In genomic region chr7:44491229-44491628, GRCh38 we compare ENCODE assay signal across 8 cellular contexts. TPM values are rescaled to one million over a fixed set of nuclear protein-coding genes. Genes with fewer than 3 reads are reported as not detected.
A peak's percentile ranks its signal among the peaks of the same experiment; 100 is the strongest.
DNase-seq lines count a peak whose midpoint lies in the region; ATAC-seq and TF ChIP-seq lines count a peak whose summit lies in the region.

No MANE protein-coding gene starts in this region.

- TF ChIP-seq CTCF in VCaP (conservative IDR thresholded peaks at IDR 0.05) (no peak), foreskin keratinocyte (conservative IDR thresholded peaks at IDR 0.05) (no peak)

- H3K4me1 ChIP-seq in HAP-1 (peaks cover 16% of the 10 kb centered on the region), foreskin keratinocyte (peaks cover 5% of the 10 kb centered on the region)

- no peaks in the 10 kb centered on the region for H3K9me3 ChIP-seq in HAP-1

- H3K27ac ChIP-seq in VCaP (peak overlapping the region; percentile 99), foreskin keratinocyte (peak overlapping the region; percentile 97), skin epidermis (peak overlapping the region in 19 of 21 experiments; percentile 91 to 100 (median 98))

- ATAC-seq in foreskin keratinocyte (no peak), GM19328 (IDR thresholded peaks at IDR 0.05; ENCODE audit: unreplicated experiment) (no peak), HG02870 (IDR thresholded peaks at IDR 0.05; ENCODE audit: unreplicated experiment) (no peak)

- H3K36me3 ChIP-seq in HAP-1 (replicated peaks), result peaks cover 5% of the 10 kb centered on the region

- H3K4me3 ChIP-seq in HAP-1, result peak overlapping the region; percentile 80
- H3K4me3 ChIP-seq in skin epidermis, result peak overlapping the region; percentile 49 to 90 (median 82)

- in situ Hi-C loops in HAP-1 (cut with MboI; ENCODE audit: low sequenced_read_pairs), result no loop called here

- DNase-seq in HAP-1 (ENCODE audit: low spot score in 2 of 2) (no peak), foreskin keratinocyte (no peak), cerebellar cortex (ENCODE audit: low spot score) (no peak), NCI-H69 (lab: John Stamatoyannopoulos, UW) (no peak)

- no peaks in the 10 kb centered on the region for H3K27me3 ChIP-seq in HAP-1 (ENCODE audit: low read depth)
- H3K27me3 ChIP-seq in foreskin keratinocyte, result no peaks in the 10 kb centered on the region

RNA-seq across cellular contexts. Expression of gene NUDCD3, which starts 0.8 kb away (rescaled TPM):
- 81.0 and 90.2 TPM in 2 replicates for total RNA-seq in foreskin keratinocyte
- 42.0 and 42.5 TPM in 2 replicates for polyA plus RNA-seq in foreskin keratinocyte

RNA-seq across cellular contexts. Expression of gene NPC1L1, which starts 49.9 kb away (rescaled TPM):
- total RNA-seq in foreskin keratinocyte, result not detected in 2 replicates
- polyA plus RNA-seq in foreskin keratinocyte, result not detected in 2 replicates
